Comparison of ENCODE assay signal across 15 cellular contexts in genomic region chr3:23710555-23710954, GRCh38.
DNase-seq lines count a peak whose midpoint lies in the region; ATAC-seq and TF ChIP-seq lines count a peak whose summit lies in the region.
"Had no signal": no experiment of that assay in that cellular context is flagged by ENCODE, and none has a peak within 500 bp of the region (broad histone marks: within the 10 kb centered on the region; RNA-seq: fewer than 3 reads in every experiment).

No MANE protein-coding gene starts in this region.

- peaks cover 34% of the 10 kb centered on the region for H3K4me1 Mint-ChIP-seq in osteocyte (ENCODE audit: unreplicated experiment)
- H3K4me1 Mint-ChIP-seq: activated CD4-positive, alpha-beta memory T cell treated with anti-CD3 and anti-CD28 coated beads, Interleukin-2, amount 10 ng/mL, durations not matched to agents 7 days and 5 days; activated naive CD4-positive, alpha-beta T cell treated with anti-CD3 and anti-CD28 coated beads, Interleukin-2, amount 10 ng/mL, durations not matched to agents 7 days and 5 days; T-helper 17 cell had no signal

- H3K9me3 ChIP-seq in SJCRH30 (replicated peaks) (no peaks in the 10 kb centered on the region), gastroesophageal sphincter (no peaks in the 10 kb centered on the region), mucosa of descending colon (no peaks in the 10 kb centered on the region)
- H3K9me3 ChIP-seq: BE2C, colonic mucosa, right lobe of liver had no signal

- peak; percentile 66 for ATAC-seq in gastroesophageal sphincter
- peak; percentile 55 for ATAC-seq in mucosa of descending colon
- ATAC-seq in HG03469 (IDR thresholded peaks at IDR 0.05; ENCODE audit: unreplicated experiment), result no peak
- ATAC-seq: T-helper 17 cell had no signal

- no peak for TF ChIP-seq POLR2A in gastroesophageal sphincter (IDR thresholded peaks at IDR 0.05)

- H3K4me3 ChIP-seq in SJCRH30 (no peak overlapping the region), gastroesophageal sphincter (no peak overlapping the region), mucosa of descending colon (no peak overlapping the region)
- H3K4me3 ChIP-seq: colonic mucosa, right lobe of liver had no signal

- H3K27me3 ChIP-seq in SJCRH30 (no peaks in the 10 kb centered on the region), gastroesophageal sphincter (no peaks in the 10 kb centered on the region)
- H3K27me3 ChIP-seq: BE2C, right lobe of liver had no signal

- DNase-seq in COLO668 (lab: John Stamatoyannopoulos, UW; ENCODE audit: unreplicated experiment) (peak; percentile 2), SJCRH30 (peak; percentile 48 to 62), mucosa of descending colon (peak in 1 of 3 donors; percentile 17), NCI-H1105 (lab: John Stamatoyannopoulos, UW) (no peak), NCI-H1092 (lab: John Stamatoyannopoulos, UW) (no peak), osteocyte (ENCODE audit: extremely low spot score, unreplicated experiment) (no peak)
- DNase-seq: activated CD4-positive, alpha-beta memory T cell treated with anti-CD3 and anti-CD28 coated beads, Interleukin-2, amount 10 ng/mL, durations not matched to agents 7 days and 5 days; activated naive CD4-positive, alpha-beta T cell treated with anti-CD3 and anti-CD28 coated beads, Interleukin-2, amount 10 ng/mL, durations not matched to agents 7 days and 5 days; BE2C; colonic mucosa; NCI-H1694; right lobe of liver; T-helper 17 cell had no signal

- TF ChIP-seq CTCF in gastroesophageal sphincter (IDR thresholded peaks at IDR 0.05) (no peak), mucosa of descending colon (IDR thresholded peaks at IDR 0.05) (no peak), osteocyte (IDR thresholded peaks at IDR 0.05) (no peak)

- 29 to 37% methylated on average over 6 to 8 of the region's 9 CpGs for WGBS in gastroesophageal sphincter (ENCODE audit: low coverage in 1 of 2), 2 donors

- no peak overlapping the region for H3K27ac ChIP-seq in SJCRH30
- peak overlapping the region in 1 of 4 donors; percentile 64 for H3K27ac ChIP-seq in gastroesophageal sphincter
- H3K27ac ChIP-seq: colonic mucosa, right lobe of liver had no signal

- no peak overlapping the region for H3K27ac Mint-ChIP-seq in osteocyte (ENCODE audit: unreplicated experiment)
- H3K27ac Mint-ChIP-seq: activated CD4-positive, alpha-beta memory T cell treated with anti-CD3 and anti-CD28 coated beads, Interleukin-2, amount 10 ng/mL, durations not matched to agents 7 days and 5 days; activated naive CD4-positive, alpha-beta T cell treated with anti-CD3 and anti-CD28 coated beads, Interleukin-2, amount 10 ng/mL, durations not matched to agents 7 days and 5 days; T-helper 17 cell had no signal

- peaks cover 3% of the 10 kb centered on the region; the same call in 1 of the 2 replicates for H3K4me1 ChIP-seq in SJCRH30
- H3K4me1 ChIP-seq in gastroesophageal sphincter, result peaks cover 0 to 32% (median 4%) of the 10 kb centered on the region in 3 donors
- H3K4me1 ChIP-seq in mucosa of descending colon (ENCODE audit: low read depth), result no peaks in the 10 kb centered on the region
- H3K4me1 ChIP-seq: BE2C, colonic mucosa, right lobe of liver had no signal

- H3K36me3 ChIP-seq in SJCRH30 (no peaks in the 10 kb centered on the region), gastroesophageal sphincter (no peaks in the 10 kb centered on the region), mucosa of descending colon (ENCODE audit: low read depth) (no peaks in the 10 kb centered on the region)
- H3K36me3 ChIP-seq: BE2C, colonic mucosa, right lobe of liver had no signal

- intact Hi-C loops in mucosa of descending colon (cut with DNase I, micrococcal nuclease), result no loop called here

- H3K9me3 Mint-ChIP-seq in osteocyte (ENCODE audit: unreplicated experiment), result peaks cover 2% of the 10 kb centered on the region
- H3K9me3 Mint-ChIP-seq: activated CD4-positive, alpha-beta memory T cell treated with anti-CD3 and anti-CD28 coated beads, Interleukin-2, amount 10 ng/mL, durations not matched to agents 7 days and 5 days; activated naive CD4-positive, alpha-beta T cell treated with anti-CD3 and anti-CD28 coated beads, Interleukin-2, amount 10 ng/mL, durations not matched to agents 7 days and 5 days had no signal

- no peak for TF ChIP-seq EP300 in gastroesophageal sphincter (IDR thresholded peaks at IDR 0.05)

- H3K27me3 Mint-ChIP-seq in osteocyte (ENCODE audit: unreplicated experiment), result no peaks in the 10 kb centered on the region

- no peak overlapping the region for H3K4me3 Mint-ChIP-seq in osteocyte (ENCODE audit: unreplicated experiment)
- H3K4me3 Mint-ChIP-seq: activated CD4-positive, alpha-beta memory T cell treated with anti-CD3 and anti-CD28 coated beads, Interleukin-2, amount 10 ng/mL, durations not matched to agents 7 days and 5 days; activated naive CD4-positive, alpha-beta T cell treated with anti-CD3 and anti-CD28 coated beads, Interleukin-2, amount 10 ng/mL, durations not matched to agents 7 days and 5 days; T-helper 17 cell had no signal

- H3K36me3 Mint-ChIP-seq in osteocyte (ENCODE audit: unreplicated experiment), result peaks cover 1% of the 10 kb centered on the region
- H3K36me3 Mint-ChIP-seq: activated naive CD4-positive, alpha-beta T cell treated with anti-CD3 and anti-CD28 coated beads, Interleukin-2, amount 10 ng/mL, durations not matched to agents 7 days and 5 days had no signal

Comparison
In these comparisons a context has a peak if more than half of its experiments do, and no peak if none do; other contexts are left out.
1. DNase-seq: peak in COLO668 (single experiment) and SJCRH30 (2 of 2); none in NCI-H1105 (single experiment), NCI-H1092 (single experiment) and osteocyte (single experiment).